Comparison of ENCODE assay signal across 17 cellular contexts in the genomic region with DNA sequence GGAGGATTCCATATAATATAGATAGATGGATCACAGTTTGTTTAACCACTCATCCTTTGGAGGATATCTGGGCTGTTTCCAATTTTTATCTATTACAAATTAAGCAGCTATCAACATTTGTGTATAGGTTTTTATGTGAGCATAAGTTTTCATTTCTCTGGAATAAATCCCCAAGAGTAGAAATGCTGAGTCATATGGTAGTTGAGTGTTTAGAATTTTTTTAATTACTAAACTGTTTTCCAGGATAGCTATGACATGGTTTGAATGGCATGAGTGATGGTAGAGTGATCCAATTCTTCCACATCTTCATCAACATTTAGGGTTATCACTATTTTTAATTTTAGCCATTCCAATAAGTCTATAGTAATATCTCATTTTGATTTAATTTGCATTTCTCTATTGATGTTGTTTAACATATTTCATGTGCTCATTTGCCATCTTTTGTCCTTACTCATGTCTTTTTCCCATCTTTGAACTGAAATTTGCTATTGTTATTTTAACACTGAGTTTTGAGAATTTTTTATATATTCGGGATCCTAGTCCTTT. TPM values are rescaled to one million over a fixed set of nuclear protein-coding genes. Genes with fewer than 3 reads are reported as not detected.
A peak's percentile ranks its signal among the peaks of the same experiment; 100 is the strongest.
DNase-seq lines count a peak whose midpoint lies in the region; ATAC-seq, FAIRE-seq and TF ChIP-seq lines count a peak whose summit lies in the region.
"Had no signal": no experiment of that assay in that cellular context is flagged by ENCODE, and none has a peak within 500 bp of the region (broad histone marks: within the 10 kb centered on the region; RNA-seq: fewer than 3 reads in every experiment).

No MANE protein-coding gene starts in this region.

- no peak overlapping the region for H3K27ac ChIP-seq in HEK293 (ENCODE audit: extremely low read depth, low read depth, low read length)
- no peak overlapping the region for H3K27ac ChIP-seq in heart right ventricle
- H3K27ac ChIP-seq: SK-N-MC had no signal

- H3K9me3 ChIP-seq in HEK293 (ENCODE audit: control insufficient read depth, insufficient read depth, low read depth, low read length), result no peaks in the 10 kb centered on the region
- no peaks in the 10 kb centered on the region for H3K9me3 ChIP-seq in heart right ventricle

- H3K27me3 ChIP-seq in bronchial epithelial cell (ENCODE audit: control insufficient read depth, insufficient read depth, low read length), result no peaks in the 10 kb centered on the region
- no peaks in the 10 kb centered on the region for H3K27me3 ChIP-seq in heart right ventricle

- no peak overlapping the region for H3K4me3 ChIP-seq in HEK293 (ENCODE audit: low read depth, low read length)
- H3K4me3 ChIP-seq in bronchial epithelial cell (ENCODE audit: low read depth, low read length), result no peak overlapping the region
- H3K4me3 ChIP-seq in fibroblast of pulmonary artery (replicated peaks; ENCODE audit: low read depth, low read length), result no peak overlapping the region
- no peak overlapping the region for H3K4me3 ChIP-seq in heart right ventricle
- H3K4me3 ChIP-seq: SK-N-MC had no signal

- intact Hi-C loops in heart right ventricle (cut with DNase I), result no loop called here

- TF ChIP-seq POLR2A in GM18505 (IDR thresholded peaks at IDR 0.05; ENCODE audit: borderline replicate concordance, extremely low read depth, insufficient read depth, insufficient read length), result no peak

- DNase-seq in bronchial epithelial cell (ENCODE audit: low read depth), result peak; percentile 34
- peak; percentile 35 for DNase-seq in fibroblast of pulmonary artery (ENCODE audit: low read depth)
- no peak for DNase-seq in heart right ventricle
- no peak for DNase-seq in HuH-7.5 (ENCODE audit: low spot score)
- DNase-seq: C1 segment of cervical spinal cord, COR-L47, GDM1, NCI-H1092 treated with DMSO at 0.1 percent for 48 hours, NCI-H1694 treated with DMSO at 0.1 percent for 48 hours, NCI-H774, T-cell had no signal

- ATAC-seq in HG02642 (IDR thresholded peaks at IDR 0.05; ENCODE audit: poor library complexity, unreplicated experiment), result no peak
- no peak for ATAC-seq in GM18505 (IDR thresholded peaks at IDR 0.05; ENCODE audit: unreplicated experiment)
- ATAC-seq in heart right ventricle, result no peak
- ATAC-seq: T-cell had no signal

- 91 to 94% methylated on average over 1 of the region's 1 CpG for WGBS in heart right ventricle, 2 donors

- TF ChIP-seq CTCF in HEK293 (tag by site-specific recombination; IDR thresholded peaks at IDR 0.05) (no peak), bronchial epithelial cell (IDR thresholded peaks at IDR 0.05; ENCODE audit: insufficient read depth, low read length, severe bottlenecking) (no peak), fibroblast of pulmonary artery (IDR thresholded peaks at IDR 0.05; ENCODE audit: low read length, missing control alignments) (no peak), heart right ventricle (IDR thresholded peaks at IDR 0.05) (no peak)

- H3K36me3 ChIP-seq in HEK293 (ENCODE audit: control insufficient read depth in 2 of 2, insufficient read depth in 1 of 2, low read length in 2 of 2) (no peaks in the 10 kb centered on the region), bronchial epithelial cell (ENCODE audit: control insufficient read depth, insufficient read depth, low read length) (no peaks in the 10 kb centered on the region), heart right ventricle (no peaks in the 10 kb centered on the region)

- CTCF ChIA-PET in HEK293 (lab: Yijun Ruan, JAX), result interaction anchor here (0.7 kb wide), 1 partner anchor 141 kb away, joined by 4 read pairs; no protein-coding TSS in a partner anchor

- POLR2A ChIA-PET in HEK293 (lab: Yijun Ruan, JAX), result no interaction called here

- no peak for FAIRE-seq in bronchial epithelial cell (lab: Jason Lieb, UNC)
- FAIRE-seq: H1 had no signal

- H3K4me1 ChIP-seq in HEK293 (ENCODE audit: control insufficient read depth, insufficient read depth, low read length) (no peaks in the 10 kb centered on the region), heart right ventricle (peaks cover 0 to 19% (median 0%) of the 10 kb centered on the region in 9 donors)

TF ChIP-seq in HEK293, 187 proteins besides CTCF, POLR2A, EP300 and RAD21:
- TF ChIP-seq ZNF664 (tag by site-specific recombination; IDR thresholded peaks at IDR 0.05) (peak; percentile 57; the same call in 1 of the 2 replicates), GLI2 (tag by site-specific recombination; IDR thresholded peaks at IDR 0.05; ENCODE audit: borderline replicate concordance, low read depth) (no peak)

RNA-seq across cellular contexts. Expression of gene ABCB11, which starts 31.4 kb away (rescaled TPM):
- total RNA-seq in bronchial epithelial cell (0.26 TPM in 2 replicates), heart right ventricle (under 1 TPM in 3 of 10 donors, not detected in 7; 0.05 to 0.23 (median 0.06) TPM)
- polyA plus RNA-seq in heart right ventricle, result under 1 TPM; 0.01 to 0.07 TPM
- total RNA-seq: H1, NCI-H460 had no signal
- polyA plus RNA-seq: H1 had no signal

Comparison
In these comparisons a context has a peak if more than half of its experiments do, and no peak if none do; other contexts are left out.
1. DNase-seq: peak in bronchial epithelial cell (single experiment) and fibroblast of pulmonary artery (single experiment); none in heart right ventricle (0 of 2) and HuH-7.5 (single experiment).